ENCODE assay signal across 1 cellular context in genomic region chr1:88773540-88774150, GRCh38.
TF ChIP-seq lines count a peak whose summit lies in the region.

No MANE protein-coding gene starts in this region.

TF ChIP-seq in H1, 55 proteins besides CTCF, POLR2A, EP300 and RAD21 (continued from another document):
- TF ChIP-seq, protein P1, sequence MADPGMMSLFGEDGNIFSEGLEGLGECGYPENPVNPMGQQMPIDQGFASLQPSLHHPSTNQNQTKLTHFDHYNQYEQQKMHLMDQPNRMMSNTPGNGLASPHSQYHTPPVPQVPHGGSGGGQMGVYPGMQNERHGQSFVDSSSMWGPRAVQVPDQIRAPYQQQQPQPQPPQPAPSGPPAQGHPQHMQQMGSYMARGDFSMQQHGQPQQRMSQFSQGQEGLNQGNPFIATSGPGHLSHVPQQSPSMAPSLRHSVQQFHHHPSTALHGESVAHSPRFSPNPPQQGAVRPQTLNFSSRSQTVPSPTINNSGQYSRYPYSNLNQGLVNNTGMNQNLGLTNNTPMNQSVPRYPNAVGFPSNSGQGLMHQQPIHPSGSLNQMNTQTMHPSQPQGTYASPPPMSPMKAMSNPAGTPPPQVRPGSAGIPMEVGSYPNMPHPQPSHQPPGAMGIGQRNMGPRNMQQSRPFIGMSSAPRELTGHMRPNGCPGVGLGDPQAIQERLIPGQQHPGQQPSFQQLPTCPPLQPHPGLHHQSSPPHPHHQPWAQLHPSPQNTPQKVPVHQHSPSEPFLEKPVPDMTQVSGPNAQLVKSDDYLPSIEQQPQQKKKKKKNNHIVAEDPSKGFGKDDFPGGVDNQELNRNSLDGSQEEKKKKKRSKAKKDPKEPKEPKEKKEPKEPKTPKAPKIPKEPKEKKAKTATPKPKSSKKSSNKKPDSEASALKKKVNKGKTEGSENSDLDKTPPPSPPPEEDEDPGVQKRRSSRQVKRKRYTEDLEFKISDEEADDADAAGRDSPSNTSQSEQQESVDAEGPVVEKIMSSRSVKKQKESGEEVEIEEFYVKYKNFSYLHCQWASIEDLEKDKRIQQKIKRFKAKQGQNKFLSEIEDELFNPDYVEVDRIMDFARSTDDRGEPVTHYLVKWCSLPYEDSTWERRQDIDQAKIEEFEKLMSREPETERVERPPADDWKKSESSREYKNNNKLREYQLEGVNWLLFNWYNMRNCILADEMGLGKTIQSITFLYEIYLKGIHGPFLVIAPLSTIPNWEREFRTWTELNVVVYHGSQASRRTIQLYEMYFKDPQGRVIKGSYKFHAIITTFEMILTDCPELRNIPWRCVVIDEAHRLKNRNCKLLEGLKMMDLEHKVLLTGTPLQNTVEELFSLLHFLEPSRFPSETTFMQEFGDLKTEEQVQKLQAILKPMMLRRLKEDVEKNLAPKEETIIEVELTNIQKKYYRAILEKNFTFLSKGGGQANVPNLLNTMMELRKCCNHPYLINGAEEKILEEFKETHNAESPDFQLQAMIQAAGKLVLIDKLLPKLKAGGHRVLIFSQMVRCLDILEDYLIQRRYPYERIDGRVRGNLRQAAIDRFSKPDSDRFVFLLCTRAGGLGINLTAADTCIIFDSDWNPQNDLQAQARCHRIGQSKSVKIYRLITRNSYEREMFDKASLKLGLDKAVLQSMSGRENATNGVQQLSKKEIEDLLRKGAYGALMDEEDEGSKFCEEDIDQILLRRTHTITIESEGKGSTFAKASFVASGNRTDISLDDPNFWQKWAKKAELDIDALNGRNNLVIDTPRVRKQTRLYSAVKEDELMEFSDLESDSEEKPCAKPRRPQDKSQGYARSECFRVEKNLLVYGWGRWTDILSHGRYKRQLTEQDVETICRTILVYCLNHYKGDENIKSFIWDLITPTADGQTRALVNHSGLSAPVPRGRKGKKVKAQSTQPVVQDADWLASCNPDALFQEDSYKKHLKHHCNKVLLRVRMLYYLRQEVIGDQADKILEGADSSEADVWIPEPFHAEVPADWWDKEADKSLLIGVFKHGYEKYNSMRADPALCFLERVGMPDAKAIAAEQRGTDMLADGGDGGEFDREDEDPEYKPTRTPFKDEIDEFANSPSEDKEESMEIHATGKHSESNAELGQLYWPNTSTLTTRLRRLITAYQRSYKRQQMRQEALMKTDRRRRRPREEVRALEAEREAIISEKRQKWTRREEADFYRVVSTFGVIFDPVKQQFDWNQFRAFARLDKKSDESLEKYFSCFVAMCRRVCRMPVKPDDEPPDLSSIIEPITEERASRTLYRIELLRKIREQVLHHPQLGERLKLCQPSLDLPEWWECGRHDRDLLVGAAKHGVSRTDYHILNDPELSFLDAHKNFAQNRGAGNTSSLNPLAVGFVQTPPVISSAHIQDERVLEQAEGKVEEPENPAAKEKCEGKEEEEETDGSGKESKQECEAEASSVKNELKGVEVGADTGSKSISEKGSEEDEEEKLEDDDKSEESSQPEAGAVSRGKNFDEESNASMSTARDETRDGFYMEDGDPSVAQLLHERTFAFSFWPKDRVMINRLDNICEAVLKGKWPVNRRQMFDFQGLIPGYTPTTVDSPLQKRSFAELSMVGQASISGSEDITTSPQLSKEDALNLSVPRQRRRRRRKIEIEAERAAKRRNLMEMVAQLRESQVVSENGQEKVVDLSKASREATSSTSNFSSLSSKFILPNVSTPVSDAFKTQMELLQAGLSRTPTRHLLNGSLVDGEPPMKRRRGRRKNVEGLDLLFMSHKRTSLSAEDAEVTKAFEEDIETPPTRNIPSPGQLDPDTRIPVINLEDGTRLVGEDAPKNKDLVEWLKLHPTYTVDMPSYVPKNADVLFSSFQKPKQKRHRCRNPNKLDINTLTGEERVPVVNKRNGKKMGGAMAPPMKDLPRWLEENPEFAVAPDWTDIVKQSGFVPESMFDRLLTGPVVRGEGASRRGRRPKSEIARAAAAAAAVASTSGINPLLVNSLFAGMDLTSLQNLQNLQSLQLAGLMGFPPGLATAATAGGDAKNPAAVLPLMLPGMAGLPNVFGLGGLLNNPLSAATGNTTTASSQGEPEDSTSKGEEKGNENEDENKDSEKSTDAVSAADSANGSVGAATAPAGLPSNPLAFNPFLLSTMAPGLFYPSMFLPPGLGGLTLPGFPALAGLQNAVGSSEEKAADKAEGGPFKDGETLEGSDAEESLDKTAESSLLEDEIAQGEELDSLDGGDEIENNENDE (IDR thresholded peaks at IDR 0.05; ENCODE audit: insufficient replicate concordance, low read length), result no peak
- TF ChIP-seq SIX5 (IDR thresholded peaks at IDR 0.05; ENCODE audit: low read depth, low read length) (no peak), RBBP5 (IDR thresholded peaks at IDR 0.05; ENCODE audit: borderline replicate concordance, low read depth, low read length) (no peak), CTBP2 (IDR thresholded peaks at IDR 0.05; ENCODE audit: borderline replicate concordance, insufficient read depth, insufficient read length, low read length) (no peak), JUND (IDR thresholded peaks at IDR 0.05; ENCODE audit: low read length) (no peak)
